Comparison of ENCODE assay signal across 8 cellular contexts in the genomic region with DNA sequence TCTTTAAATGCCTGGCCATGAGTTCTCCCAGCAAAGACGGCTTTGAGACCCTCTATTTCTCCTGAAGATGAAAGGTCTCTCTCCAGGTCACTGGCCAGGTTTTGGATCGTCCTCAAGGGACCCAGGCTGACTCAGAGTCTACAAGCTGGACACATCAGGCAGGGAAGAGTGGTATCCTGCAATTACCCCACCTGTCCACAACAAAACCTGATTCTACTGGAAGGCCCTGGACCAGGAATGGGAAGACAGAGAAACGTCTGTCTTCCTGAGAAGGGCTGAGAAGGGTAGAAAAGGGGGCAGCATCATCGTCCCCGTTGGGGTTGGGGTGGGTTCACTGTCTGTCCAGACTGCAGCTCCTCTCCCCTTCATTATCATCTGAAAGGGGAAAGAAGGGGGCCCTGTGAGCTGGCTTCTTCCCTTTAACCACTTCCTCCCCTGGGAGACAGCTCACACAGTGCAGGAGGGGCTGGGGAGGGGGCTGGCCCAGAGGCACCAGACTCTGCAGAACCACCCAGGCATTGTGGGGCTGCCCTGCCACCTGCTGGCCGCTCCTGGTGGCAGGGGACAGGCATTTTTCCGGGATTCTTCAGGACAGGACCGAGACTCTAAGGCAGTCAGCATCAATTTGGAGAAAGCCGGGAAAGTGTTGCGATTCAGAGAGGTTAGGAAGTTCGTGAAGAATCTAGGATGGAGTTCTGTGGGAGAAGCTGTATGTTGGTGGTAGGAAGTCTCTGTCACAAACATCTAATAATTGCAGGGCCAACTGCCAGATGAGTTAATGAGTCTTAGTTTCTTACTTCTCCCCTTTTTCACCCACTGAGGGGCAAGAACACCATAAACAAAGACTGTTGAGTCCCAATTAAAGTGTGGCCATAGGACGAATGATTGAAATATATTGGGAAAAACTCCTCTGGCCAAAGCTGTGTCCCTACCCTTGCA. TPM values are rescaled to one million over a fixed set of nuclear protein-coding genes. Genes with fewer than 3 reads are reported as not detected.
DNase-seq lines count a peak whose midpoint lies in the region; ATAC-seq and TF ChIP-seq lines count a peak whose summit lies in the region.

No MANE protein-coding gene starts in this region.

- peak; percentile 95 for TF ChIP-seq CTCF in BJ (IDR thresholded peaks at IDR 0.05; ENCODE audit: insufficient read depth, low read depth, low read length)
- peak; percentile 88 to 97 for TF ChIP-seq CTCF in mammary epithelial cell (conservative IDR thresholded peaks at IDR 0.05 in 1 of 2, IDR thresholded peaks at IDR 0.05 in 1 of 2; ENCODE audit: extremely low read depth in 1 of 2, insufficient read depth in 1 of 2, low read depth in 1 of 2, low read length in 2 of 2)

- dilution Hi-C loops in mammary epithelial cell (cut with HindIII; ENCODE audit: low sequenced_read_pairs) = no loop called here

- peak overlapping the region; percentile 46 for H2AFZ ChIP-seq in mammary epithelial cell (ENCODE audit: low read depth, low read length)

- no peaks in the 10 kb centered on the region for H3K79me2 ChIP-seq in mammary epithelial cell (ENCODE audit: insufficient read depth, low read length)

- POLR2A ChIA-PET in BJ (lab: Charles Lee) = no interaction called here

- no peaks in the 10 kb centered on the region for H3K36me3 ChIP-seq in BJ (ENCODE audit: control insufficient read depth, insufficient read depth, low read length)
- peaks cover 16% of the 10 kb centered on the region for H3K36me3 ChIP-seq in HAP-1 (replicated peaks)
- no peaks in the 10 kb centered on the region for H3K36me3 ChIP-seq in SJSA1
- H3K36me3 ChIP-seq in mammary epithelial cell (ENCODE audit: insufficient read depth, low read length) = no peaks in the 10 kb centered on the region

- H3K9me3 ChIP-seq in HAP-1 = no peaks in the 10 kb centered on the region
- H3K9me3 ChIP-seq in SJSA1 (replicated peaks) = no peaks in the 10 kb centered on the region
- peaks cover 2% of the 10 kb centered on the region for H3K9me3 ChIP-seq in mammary epithelial cell (replicated peaks; ENCODE audit: insufficient read depth, low read length)

- no peak for DNase-seq in BJ (ENCODE audit: low read depth)
- peak; percentile 48 to 77 for DNase-seq in HAP-1 (ENCODE audit: low spot score in 2 of 2)
- DNase-seq in SJSA1 (ENCODE audit: low read depth in 1 of 2, low spot score in 2 of 2) = peak; percentile 55 to 72
- DNase-seq in mammary epithelial cell = peak; percentile 44
- peak; percentile 93 for DNase-seq in islet precursor cell
- DNase-seq in stimulated activated CD4-positive, alpha-beta T cell treated with anti-CD3 and anti-CD28 coated beads, Interleukin-1b, Interleukin-23, amount 100 ng/mL, for 48 hours = peak; percentile 5

- no peak overlapping the region for H3K4me2 ChIP-seq in mammary epithelial cell (ENCODE audit: insufficient read depth, low read depth, low read length)

- CTCF ChIA-PET in BJ (lab: Yijun Ruan, JAX) = interaction anchor here (0.6 to 5.7 kb wide), 27 partner anchors 9 to 1023 kb away, joined by 3 to 63 read pairs (median 4); partner anchors contain the start of gene TIMP3
- CTCF ChIA-PET in mammary epithelial cell (lab: Charles Lee; ENCODE audit: low non-redundant PET) = interaction anchor here (0.6 to 0.7 kb wide), 2 partner anchors 15 to 193 kb away, joined by 4 to 8 read pairs; no protein-coding TSS in a partner anchor

- 13% methylated on average over 8 of the region's 12 CpGs for WGBS in mammary epithelial cell (ENCODE audit: low coverage, missing lambda C conversion rate)

- no TSS peak for BruUV-seq in mammary epithelial cell (replicated peaks; lab: Mats Ljungman, UMichigan)

- no peak for ATAC-seq in GM18517 (IDR thresholded peaks at IDR 0.05; ENCODE audit: unreplicated experiment)
- no peak for ATAC-seq in GM21515 (IDR thresholded peaks at IDR 0.05; ENCODE audit: unreplicated experiment)

- H3K27me3 ChIP-seq in BJ (ENCODE audit: control insufficient read depth, insufficient read depth, low read length) = no peaks in the 10 kb centered on the region
- no peaks in the 10 kb centered on the region for H3K27me3 ChIP-seq in HAP-1 (ENCODE audit: low read depth)
- no peaks in the 10 kb centered on the region for H3K27me3 ChIP-seq in SJSA1 (replicated peaks)
- H3K27me3 ChIP-seq in mammary epithelial cell (ENCODE audit: insufficient read depth, low read length) = no peaks in the 10 kb centered on the region

- H4K20me1 ChIP-seq in mammary epithelial cell (ENCODE audit: insufficient read depth, low read length) = no peaks in the 10 kb centered on the region

- H3K27ac ChIP-seq in SJSA1 = no peak overlapping the region; the same call in 1 of the 2 replicates
- peak overlapping the region; percentile 14 for H3K27ac ChIP-seq in mammary epithelial cell (ENCODE audit: insufficient read depth, low read depth, low read length)

- intact Hi-C loops in mammary epithelial cell (cut with micrococcal nuclease) = loop anchor here (1.0 kb wide), 7 partner anchors 13 to 471 kb away; no protein-coding TSS in a partner anchor

- H3K4me3 ChIP-seq in BJ (ENCODE audit: low read depth, low read length) = no peak overlapping the region
- H3K4me3 ChIP-seq in HAP-1 = no peak overlapping the region
- H3K4me3 ChIP-seq in SJSA1 = no peak overlapping the region
- no peak overlapping the region for H3K4me3 ChIP-seq in mammary epithelial cell (replicated peaks in 1 of 3; ENCODE audit: insufficient read depth in 1 of 3, low read depth in 2 of 3, low read length in 3 of 3)

- H3K4me1 ChIP-seq in HAP-1 = peaks cover 3% of the 10 kb centered on the region; the same call in 1 of the 2 replicates
- peaks cover 27% of the 10 kb centered on the region for H3K4me1 ChIP-seq in SJSA1 (replicated peaks)
- H3K4me1 ChIP-seq in mammary epithelial cell (ENCODE audit: insufficient read depth, low read length) = peaks cover 53% of the 10 kb centered on the region

- in situ Hi-C loops in HAP-1 (cut with MboI; ENCODE audit: low sequenced_read_pairs) (no loop called here), mammary epithelial cell (cut with MboI; ENCODE audit: low sequenced_read_pairs in 2 of 2) (loop anchor here in 1 of 2 donors (5.0 kb wide), 1 partner anchor 473 kb away; no protein-coding TSS in a partner anchor)

- H3K9ac ChIP-seq in mammary epithelial cell (ENCODE audit: insufficient read depth, low read length) = no peak overlapping the region

RNA-seq across cellular contexts. Expression of gene SYN3, which starts 57.6 kb away (rescaled TPM):
- polyA plus RNA-seq in BJ (2011; rRNA removed) = 0.07 and 0.13 TPM in 2 replicates
- polyA minus RNA-seq in BJ (2011; rRNA and poly(A)+ RNA removed) = 0.28 TPM in 1 of 2 replicates, not detected in the other
- total RNA-seq in SJSA1 (2014; rRNA removed; shearing (Covaris generic)) = not detected in 2 replicates
- not detected for total RNA-seq in mammary epithelial cell
- polyA plus RNA-seq in mammary epithelial cell = not detected
- not detected for polyA minus RNA-seq in mammary epithelial cell
